In genomic region chr11:130881475-130882137, GRCh38 we compare ENCODE assay signal across 27 cellular contexts. TPM values are rescaled to one million over a fixed set of nuclear protein-coding genes. Genes with fewer than 3 reads are reported as not detected.
A peak's percentile ranks its signal among the peaks of the same experiment; 100 is the strongest.
DNase-seq lines count a peak whose midpoint lies in the region; ATAC-seq, FAIRE-seq and TF ChIP-seq lines count a peak whose summit lies in the region.
"Had no signal": no experiment of that assay in that cellular context is flagged by ENCODE, and none has a peak within 500 bp of the region (broad histone marks: within the 10 kb centered on the region; RNA-seq: fewer than 3 reads in every experiment).

No MANE protein-coding gene starts in this region.

- POLR2A ChIA-PET in MCF 10A (lab: Yijun Ruan, JAX) = interaction anchor here (0.6 to 2.4 kb wide), 2 partner anchors 14 to 245 kb away, joined by 3 to 7 read pairs; no protein-coding TSS in a partner anchor

- dilution Hi-C loops in mammary epithelial cell (cut with HindIII; ENCODE audit: low sequenced_read_pairs) = no loop called here

- H3K4me2 ChIP-seq in mammary epithelial cell (ENCODE audit: insufficient read depth, low read depth, low read length) = no peak overlapping the region
- H3K4me2 ChIP-seq: SK-N-SH, smooth muscle cell had no signal

- CTCF ChIA-PET in MCF 10A (lab: Yijun Ruan, JAX) = interaction anchor here (0.6 to 40.3 kb wide), 7 partner anchors 12 to 446 kb away, joined by 3 to 1064 read pairs (median 5); partner anchors contain the start of genes ADAMTS15, ADAMTS8 and SNX19
- CTCF ChIA-PET in mammary epithelial cell (lab: Charles Lee; ENCODE audit: low non-redundant PET) = interaction anchor here (0.7 kb wide), 1 partner anchor 492 kb away, joined by 5 read pairs; no protein-coding TSS in a partner anchor

- ATAC-seq in HG03565 (IDR thresholded peaks at IDR 0.05; ENCODE audit: unreplicated experiment) = peak; percentile 26
- no peak for ATAC-seq in effector memory CD8-positive, alpha-beta T cell (replicated peaks)
- ATAC-seq in thoracic aorta (ENCODE audit: insufficient number of reproducible peaks, low FRiP score, low read depth) = no peak
- ATAC-seq: K562; naive thymus-derived CD8-positive, alpha-beta T cell had no signal

- peaks cover 14% of the 10 kb centered on the region for H3K4me1 Mint-ChIP-seq in MCF 10A (ENCODE audit: insufficient read depth, unreplicated experiment)
- peaks cover under 1 to 3% of the 10 kb centered on the region in 2 donors for H3K4me1 Mint-ChIP-seq in effector memory CD8-positive, alpha-beta T cell (ENCODE audit: low read depth in 2 of 2)
- H3K4me1 Mint-ChIP-seq: CD14-positive monocyte had no signal

- H3K36me3 Mint-ChIP-seq in MCF 10A (ENCODE audit: insufficient read depth, unreplicated experiment) = peaks cover 94% of the 10 kb centered on the region
- peaks cover 45% of the 10 kb centered on the region for H3K36me3 Mint-ChIP-seq in effector memory CD8-positive, alpha-beta T cell (ENCODE audit: insufficient read depth)

- H3K4me3 ChIP-seq in mammary epithelial cell (replicated peaks in 1 of 3; ENCODE audit: insufficient read depth in 1 of 3, low read depth in 2 of 3, low read length in 3 of 3) (no peak overlapping the region), thoracic aorta (no peak overlapping the region)
- H3K4me3 ChIP-seq: esophagus muscularis mucosa, K562, MG63, smooth muscle cell, thyroid gland had no signal

- DNase-seq in MCF 10A (ENCODE audit: unreplicated experiment) (no peak), mammary epithelial cell (no peak), thoracic aorta (ENCODE audit: low spot score) (no peak), D721Med (ENCODE audit: insufficient read length, low spot score) (no peak), activated gamma-delta T cell treated with Interleukin-2 at 50 U/mL for 16 hours (no peak)
- DNase-seq in effector memory CD8-positive, alpha-beta T cell = no peak
- DNase-seq: Calu3; effector memory CD4-positive, alpha-beta T cell; foreskin melanocyte; HCEC 1CT; left cardiac atrium; naive thymus-derived CD8-positive, alpha-beta T cell; NCI-H1417 treated with DMSO at 0.1 percent for 48 hours; NCI-H446 treated with DMSO at 0.1 percent for 48 hours; retina; SK-N-SH; stimulated activated CD4-positive, alpha-beta T cell treated with anti-CD3 and anti-CD28 coated beads, Interleukin-2, amount 100 ng/mL, for 48 hours; stimulated activated naive CD4-positive, alpha-beta T cell; WERI-Rb-1 had no signal

- TF ChIP-seq CTCF in MCF 10A (IDR thresholded peaks at IDR 0.05; ENCODE audit: unreplicated experiment) (no peak), mammary epithelial cell (conservative IDR thresholded peaks at IDR 0.05 in 1 of 2, IDR thresholded peaks at IDR 0.05 in 1 of 2; ENCODE audit: extremely low read depth in 1 of 2, insufficient read depth in 1 of 2, low read depth in 1 of 2, low read length in 2 of 2) (no peak), thoracic aorta (IDR thresholded peaks at IDR 0.05) (no peak), D721Med (IDR thresholded peaks at IDR 0.05; ENCODE audit: insufficient read depth, missing control alignments) (no peak)

- intact Hi-C loops in MCF 10A (cut with micrococcal nuclease) = no loop called here
- intact Hi-C loops in mammary epithelial cell (cut with micrococcal nuclease) = no loop called here

- WGBS in mammary epithelial cell (ENCODE audit: low coverage, missing lambda C conversion rate) = 100% methylated on average over 7 of the region's 7 CpGs

- BruUV-seq in MCF 10A (replicated peaks; lab: Mats Ljungman, UMichigan) = no TSS peak
- no TSS peak for BruUV-seq in mammary epithelial cell (replicated peaks; lab: Mats Ljungman, UMichigan)

- H3K27ac ChIP-seq in mammary epithelial cell (ENCODE audit: insufficient read depth, low read depth, low read length) (no peak overlapping the region), thoracic aorta (peak overlapping the region; percentile 68 to 75)
- H3K27ac ChIP-seq: esophagus muscularis mucosa, thyroid gland, WERI-Rb-1 had no signal

- H2AFZ ChIP-seq in mammary epithelial cell (ENCODE audit: low read depth, low read length) = no peak overlapping the region

- H3K9me3 ChIP-seq in mammary epithelial cell (replicated peaks; ENCODE audit: insufficient read depth, low read length) (no peaks in the 10 kb centered on the region), thoracic aorta (no peaks in the 10 kb centered on the region)
- H3K9me3 ChIP-seq: esophagus muscularis mucosa, MG63, SK-N-SH, thyroid gland had no signal

- H3K36me3 ChIP-seq in mammary epithelial cell (ENCODE audit: insufficient read depth, low read length) (peaks cover 28% of the 10 kb centered on the region), thoracic aorta (peaks cover 22% of the 10 kb centered on the region)

- peak overlapping the region; percentile 51 for H3K27ac Mint-ChIP-seq in MCF 10A (ENCODE audit: low read depth, unreplicated experiment)
- peak overlapping the region; percentile 30 to 45 for H3K27ac Mint-ChIP-seq in effector memory CD8-positive, alpha-beta T cell

- no peak for FAIRE-seq in D721Med (lab: Jason Lieb, UNC)
- FAIRE-seq: GM12891, K562 had no signal

- no peak overlapping the region for H3K9ac ChIP-seq in mammary epithelial cell (ENCODE audit: insufficient read depth, low read length)
- H3K9ac ChIP-seq: SK-N-SH had no signal

- in situ Hi-C loops in mammary epithelial cell (cut with MboI; ENCODE audit: low sequenced_read_pairs in 2 of 2) = loop anchor here in 1 of 2 donors (25.0 kb wide), 1 partner anchor 669 kb away; no protein-coding TSS in a partner anchor

- H3K79me2 ChIP-seq in mammary epithelial cell (ENCODE audit: insufficient read depth, low read length) = no peaks in the 10 kb centered on the region

- H3K4me1 ChIP-seq in mammary epithelial cell (ENCODE audit: insufficient read depth, low read length) = peaks cover 12% of the 10 kb centered on the region
- H3K4me1 ChIP-seq in thoracic aorta (ENCODE audit: control insufficient read depth in 1 of 2, low read depth in 2 of 2) = peaks cover 10 to 72% of the 10 kb centered on the region in 2 donors

- H3K27me3 ChIP-seq in mammary epithelial cell (ENCODE audit: insufficient read depth, low read length) (no peaks in the 10 kb centered on the region), thoracic aorta (replicated peaks; ENCODE audit: insufficient read depth) (no peaks in the 10 kb centered on the region)
- H3K27me3 ChIP-seq: esophagus muscularis mucosa, MG63, thyroid gland had no signal

- H3K4me3 Mint-ChIP-seq in MCF 10A (ENCODE audit: unreplicated experiment) = no peak overlapping the region
- no peak overlapping the region for H3K4me3 Mint-ChIP-seq in effector memory CD8-positive, alpha-beta T cell
- H3K4me3 Mint-ChIP-seq: CD14-positive monocyte; naive thymus-derived CD8-positive, alpha-beta T cell had no signal

- H4K20me1 ChIP-seq in mammary epithelial cell (ENCODE audit: insufficient read depth, low read length) = no peaks in the 10 kb centered on the region

- H3K27me3 Mint-ChIP-seq in MCF 10A (ENCODE audit: insufficient read depth, unreplicated experiment) = no peaks in the 10 kb centered on the region
- no peaks in the 10 kb centered on the region for H3K27me3 Mint-ChIP-seq in effector memory CD8-positive, alpha-beta T cell
- H3K27me3 Mint-ChIP-seq: naive thymus-derived CD8-positive, alpha-beta T cell had no signal

- H3K9me3 Mint-ChIP-seq in MCF 10A (ENCODE audit: unreplicated experiment) = no peaks in the 10 kb centered on the region
- no peaks in the 10 kb centered on the region for H3K9me3 Mint-ChIP-seq in effector memory CD8-positive, alpha-beta T cell
- H3K9me3 Mint-ChIP-seq: CD14-positive monocyte; naive thymus-derived CD8-positive, alpha-beta T cell had no signal

RNA-seq across cellular contexts. Expression of gene SNX19, which starts 34.7 kb away (rescaled TPM):
- total RNA-seq in MCF 10A (2022) = 53.5 and 60.5 TPM in 2 replicates
- total RNA-seq in mammary epithelial cell = 100 to 1,000 TPM in 1 of 2 donors, 10 to 100 TPM in 1; 56.4 to 112 TPM
- 40.8 TPM for polyA plus RNA-seq in mammary epithelial cell
- 82.7 TPM for polyA minus RNA-seq in mammary epithelial cell
- 100 to 1,000 TPM; 102 to 126 TPM for total RNA-seq in thoracic aorta
